Comparison of ENCODE assay signal across 8 cellular contexts in the genomic region with DNA sequence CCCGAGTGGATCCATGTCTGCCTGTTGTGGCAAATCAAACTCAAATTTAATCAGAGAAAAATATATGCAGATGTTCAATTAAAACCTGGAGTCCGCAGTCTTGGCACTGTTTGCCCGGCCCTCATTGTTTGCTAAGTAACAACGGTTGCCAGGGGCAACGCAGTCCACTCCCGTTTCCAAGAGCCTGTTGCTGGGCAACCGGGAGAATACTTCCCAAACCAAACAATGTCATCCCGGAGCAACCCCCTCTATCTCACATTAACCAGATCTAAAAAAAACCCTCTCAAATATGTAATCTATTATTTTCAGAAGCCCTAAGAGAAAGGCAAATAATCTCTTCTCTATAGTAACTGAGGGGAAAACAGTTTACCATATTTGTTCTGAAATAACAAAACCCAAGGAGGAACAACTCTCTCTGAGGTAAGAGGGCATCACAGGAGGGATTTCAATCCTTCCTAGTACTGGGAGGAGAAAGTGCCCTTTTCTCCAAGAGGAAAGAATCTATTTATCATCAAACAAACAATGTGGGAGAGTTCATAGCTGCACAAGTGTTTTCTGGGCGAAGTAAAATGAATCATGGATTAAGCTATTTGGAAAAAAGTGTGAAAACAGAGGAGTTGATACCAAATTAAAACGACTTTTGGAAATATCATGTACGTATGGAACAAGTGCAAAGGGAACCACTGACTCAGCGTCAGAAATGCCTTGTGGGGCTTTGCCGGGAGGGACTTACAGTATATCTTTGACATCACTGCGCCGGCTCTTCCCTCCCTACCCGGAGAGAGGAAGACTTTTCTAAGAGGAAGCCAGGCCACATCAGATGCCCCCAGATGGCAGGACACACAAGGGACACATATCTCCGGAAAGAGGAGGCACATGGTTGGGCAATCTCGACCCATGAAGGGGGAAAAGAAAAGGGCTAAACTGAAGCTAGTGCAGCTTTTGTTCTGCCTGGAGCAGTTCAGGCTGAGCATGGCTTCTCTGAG. TPM values are rescaled to one million over a fixed set of nuclear protein-coding genes. Genes with fewer than 3 reads are reported as not detected.
A peak's percentile ranks its signal among the peaks of the same experiment; 100 is the strongest.
DNase-seq lines count a peak whose midpoint lies in the region; ATAC-seq and TF ChIP-seq lines count a peak whose summit lies in the region.

No MANE protein-coding gene starts in this region.

- H3K4me1 Mint-ChIP-seq in activated naive CD4-positive, alpha-beta T cell treated with anti-CD3 and anti-CD28 coated beads, Interleukin-2, amount 10 ng/mL, durations not matched to agents 7 days and 5 days: peaks cover 24% of the 10 kb centered on the region
- H3K4me1 Mint-ChIP-seq in glutamatergic neuron (ENCODE audit: low read depth, unreplicated experiment): peaks cover 12% of the 10 kb centered on the region

- no peak overlapping the region for H3K4me3 Mint-ChIP-seq in activated naive CD4-positive, alpha-beta T cell treated with anti-CD3 and anti-CD28 coated beads, Interleukin-2, amount 10 ng/mL, durations not matched to agents 7 days and 5 days
- H3K4me3 Mint-ChIP-seq in glutamatergic neuron (ENCODE audit: unreplicated experiment): no peak overlapping the region

- DNase-seq in activated naive CD4-positive, alpha-beta T cell treated with Interleukin-2 at 50 U/mL for 16 hours: peak; percentile 44
- DNase-seq in activated naive CD4-positive, alpha-beta T cell treated with anti-CD3 and anti-CD28 coated beads, Interleukin-2, amount 10 ng/mL, durations not matched to agents 7 days and 5 days: no peak
- DNase-seq in NCI-H2196 (lab: John Stamatoyannopoulos, UW; ENCODE audit: unreplicated experiment): peak; percentile 98
- DNase-seq in amniotic epithelial cell (ENCODE audit: low read depth): peak; percentile 92
- DNase-seq in glutamatergic neuron: peak; percentile 76
- peak in 44 of 56 donors; percentile 5 to 87 (median 54) for DNase-seq in nucleus accumbens (lab: John Stamatoyannopoulos, UW)
- DNase-seq in cerebellar nuclear complex (lab: John Stamatoyannopoulos, UW): no peak

- H3K9me3 Mint-ChIP-seq in activated naive CD4-positive, alpha-beta T cell treated with anti-CD3 and anti-CD28 coated beads, Interleukin-2, amount 10 ng/mL, durations not matched to agents 7 days and 5 days: peaks cover 8% of the 10 kb centered on the region
- peaks cover 3% of the 10 kb centered on the region for H3K9me3 Mint-ChIP-seq in glutamatergic neuron (ENCODE audit: unreplicated experiment)

- no peak for TF ChIP-seq CTCF in glutamatergic neuron (IDR thresholded peaks at IDR 0.05; ENCODE audit: partially characterized antibody, unreplicated experiment)

- H3K27ac Mint-ChIP-seq in activated naive CD4-positive, alpha-beta T cell treated with anti-CD3 and anti-CD28 coated beads, Interleukin-2, amount 10 ng/mL, durations not matched to agents 7 days and 5 days: no peak overlapping the region
- peak overlapping the region; percentile 36 for H3K27ac Mint-ChIP-seq in glutamatergic neuron (ENCODE audit: unreplicated experiment)

- peaks cover 37% of the 10 kb centered on the region for H3K27me3 Mint-ChIP-seq in activated naive CD4-positive, alpha-beta T cell treated with anti-CD3 and anti-CD28 coated beads, Interleukin-2, amount 10 ng/mL, durations not matched to agents 7 days and 5 days
- peaks cover 5% of the 10 kb centered on the region for H3K27me3 Mint-ChIP-seq in glutamatergic neuron (ENCODE audit: unreplicated experiment)

- H3K36me3 Mint-ChIP-seq in activated naive CD4-positive, alpha-beta T cell treated with anti-CD3 and anti-CD28 coated beads, Interleukin-2, amount 10 ng/mL, durations not matched to agents 7 days and 5 days: peaks cover 5% of the 10 kb centered on the region
- H3K36me3 Mint-ChIP-seq in glutamatergic neuron (ENCODE audit: unreplicated experiment): no peaks in the 10 kb centered on the region

- CTCF ChIA-PET in activated naive CD4-positive, alpha-beta T cell treated with anti-CD3 and anti-CD28 coated beads, Interleukin-2, amount 10 ng/mL, durations not matched to agents 7 days and 5 days (lab: Charles Lee): no interaction called here

- ATAC-seq in GM21717 (IDR thresholded peaks at IDR 0.05; ENCODE audit: unreplicated experiment): no peak

RNA-seq across cellular contexts. Expression of a gene that starts 43.3 kb away (rescaled TPM):
- total RNA-seq in glutamatergic neuron (ENCODE audit: unreplicated experiment): 4.3 TPM

Comparison
In these comparisons a context has a peak if more than half of its experiments do, and no peak if none do; other contexts are left out.
1. DNase-seq: peak in activated naive CD4-positive, alpha-beta T cell treated with Interleukin-2 at 50 U/mL for 16 hours (single experiment), NCI-H2196 (single experiment), amniotic epithelial cell (single experiment), glutamatergic neuron (single experiment) and nucleus accumbens (44 of 56); none in activated naive CD4-positive, alpha-beta T cell treated with anti-CD3 and anti-CD28 coated beads, Interleukin-2, amount 10 ng/mL, durations not matched to agents 7 days and 5 days (single experiment) and cerebellar nuclear complex (0 of 2).